ENCODE assay signal across 16 cellular contexts in the genomic region with DNA sequence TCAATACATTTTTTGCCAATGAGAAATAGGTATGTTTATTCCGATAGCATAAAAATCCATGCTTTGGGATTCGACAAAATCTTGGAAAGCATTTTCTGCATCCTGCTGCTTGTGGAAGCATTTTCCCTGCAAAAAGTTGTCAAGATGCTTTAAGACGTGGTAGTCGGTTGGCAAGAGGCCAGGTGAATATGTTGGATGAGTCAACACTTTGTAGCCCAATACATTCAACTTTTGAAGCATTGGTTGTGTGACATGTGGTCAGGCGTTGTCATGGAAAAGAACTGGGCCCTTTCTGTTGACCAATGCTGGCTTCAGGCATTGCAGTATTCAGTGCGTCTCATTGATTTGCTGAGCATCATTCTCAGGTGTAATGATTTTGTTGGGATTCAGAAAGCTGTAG.
"Had no signal": no experiment of that assay in that cellular context is flagged by ENCODE, and none has a peak within 500 bp of the region (broad histone marks: within the 10 kb centered on the region; RNA-seq: fewer than 3 reads in every experiment).

No MANE protein-coding gene starts in this region.

- H3K27ac Mint-ChIP-seq: activated CD4-positive, alpha-beta memory T cell treated with anti-CD3 and anti-CD28 coated beads, Interleukin-2, amount 10 ng/mL, durations not matched to agents 7 days and 5 days; activated naive CD8-positive, alpha-beta T cell; nephron; stimulated activated naive CD8-positive, alpha-beta T cell treated with anti-CD3 and anti-CD28 coated beads, Interleukin-15, Interleukin-2, amounts not matched to agents 100 ng/mL and 50 ng/mL, for 24 hours had no signal

- H3K36me3 ChIP-seq: gastrocnemius medialis, heart right ventricle, left ventricle myocardium inferior, thoracic aorta, uterus had no signal

- H3K36me3 Mint-ChIP-seq: activated naive CD8-positive, alpha-beta T cell had no signal

- H3K4me3 Mint-ChIP-seq: activated CD4-positive, alpha-beta memory T cell treated with anti-CD3 and anti-CD28 coated beads, Interleukin-2, amount 10 ng/mL, durations not matched to agents 7 days and 5 days; activated naive CD8-positive, alpha-beta T cell; nephron; stimulated activated naive CD8-positive, alpha-beta T cell treated with anti-CD3 and anti-CD28 coated beads, Interleukin-15, Interleukin-2, amounts not matched to agents 100 ng/mL and 50 ng/mL, for 24 hours had no signal

- H3K4me1 Mint-ChIP-seq: activated CD4-positive, alpha-beta memory T cell treated with anti-CD3 and anti-CD28 coated beads, Interleukin-2, amount 10 ng/mL, durations not matched to agents 7 days and 5 days; nephron had no signal

- H3K9me3 ChIP-seq: gastrocnemius medialis, left ventricle myocardium inferior, thoracic aorta, uterus had no signal

- H3K27ac ChIP-seq: gastrocnemius medialis, heart right ventricle, left ventricle myocardium inferior, thoracic aorta, uterus had no signal

- DNase-seq: activated CD4-positive, alpha-beta memory T cell treated with anti-CD3 and anti-CD28 coated beads, Interleukin-2, amount 10 ng/mL, durations not matched to agents 7 days and 5 days; activated CD4-positive, alpha-beta T cell treated with anti-CD3 and anti-CD28 coated beads for 1 hour; activated gamma-delta T cell; activated T-cell treated with anti-CD3 and anti-CD28 coated beads, Interleukin-2, amount 50 U/mL, for 48 hours; gastrocnemius medialis; heart right ventricle; islet precursor cell; left ventricle myocardium inferior; mesendoderm; stimulated activated CD4-positive, alpha-beta T cell treated with anti-CD3 and anti-CD28 coated beads, Interleukin-15, amount 100 ng/mL, for 24 hours; stimulated activated CD4-positive, alpha-beta T cell treated with anti-CD3 and anti-CD28 coated beads, Interleukin-4, amount 100 ng/mL, for 24 hours; uterus had no signal

- H3K4me1 ChIP-seq: gastrocnemius medialis, heart right ventricle, left ventricle myocardium inferior, uterus had no signal

- H3K27me3 ChIP-seq: gastrocnemius medialis, heart right ventricle, uterus had no signal

- H3K9me3 Mint-ChIP-seq: activated CD4-positive, alpha-beta memory T cell treated with anti-CD3 and anti-CD28 coated beads, Interleukin-2, amount 10 ng/mL, durations not matched to agents 7 days and 5 days; nephron; stimulated activated naive CD8-positive, alpha-beta T cell treated with anti-CD3 and anti-CD28 coated beads, Interleukin-15, Interleukin-2, amounts not matched to agents 100 ng/mL and 50 ng/mL, for 24 hours had no signal

- H3K27me3 Mint-ChIP-seq: activated CD4-positive, alpha-beta memory T cell treated with anti-CD3 and anti-CD28 coated beads, Interleukin-2, amount 10 ng/mL, durations not matched to agents 7 days and 5 days; activated naive CD8-positive, alpha-beta T cell; stimulated activated naive CD8-positive, alpha-beta T cell treated with anti-CD3 and anti-CD28 coated beads, Interleukin-15, Interleukin-2, amounts not matched to agents 100 ng/mL and 50 ng/mL, for 24 hours had no signal

- H3K4me3 ChIP-seq: gastrocnemius medialis, heart right ventricle, left ventricle myocardium inferior, thoracic aorta, uterus had no signal
